9 cellular contexts compared by ENCODE assay signal in the genomic region with DNA sequence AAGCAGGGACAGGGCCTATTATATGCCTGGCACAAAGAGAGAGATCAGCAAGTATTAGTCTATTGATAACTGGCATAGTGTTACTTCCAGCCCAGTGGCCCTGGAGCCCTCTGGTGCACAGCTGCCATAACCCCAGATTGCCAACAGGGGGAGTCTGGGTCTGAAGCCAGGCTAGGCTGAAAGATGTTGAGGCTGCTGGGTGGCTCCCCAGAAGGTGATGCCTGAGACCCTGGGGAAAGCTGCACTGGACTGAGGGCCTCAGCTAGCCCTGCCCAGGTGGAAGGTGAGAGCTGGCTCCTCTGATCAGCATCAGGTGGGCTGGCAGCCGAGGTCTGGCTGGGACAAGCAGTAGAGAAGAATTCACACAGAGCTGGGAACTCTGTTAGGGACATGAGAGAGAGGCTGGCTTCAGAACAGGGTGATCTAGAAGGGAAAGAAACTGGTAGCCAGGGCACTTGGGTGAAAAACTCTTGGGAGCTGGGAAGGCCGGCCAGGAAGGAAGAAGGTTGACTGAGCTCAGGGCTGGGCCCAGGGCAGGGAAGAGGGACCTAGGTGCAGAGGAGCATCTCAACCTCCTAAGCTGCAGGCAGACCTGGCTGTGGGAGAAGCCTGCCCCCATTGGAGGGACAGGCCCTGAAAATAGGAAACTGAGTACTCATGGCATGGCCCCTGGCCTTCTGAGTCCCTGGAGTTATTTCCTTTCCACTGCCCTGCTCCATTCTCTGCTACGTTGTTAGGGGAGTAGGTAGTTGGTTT. TPM values are rescaled to one million over a fixed set of nuclear protein-coding genes. Genes with fewer than 3 reads are reported as not detected.
DNase-seq lines count a peak whose midpoint lies in the region; ATAC-seq and TF ChIP-seq lines count a peak whose summit lies in the region.
"Had no signal": no experiment of that assay in that cellular context is flagged by ENCODE, and none has a peak within 500 bp of the region (broad histone marks: within the 10 kb centered on the region; RNA-seq: fewer than 3 reads in every experiment).

No MANE protein-coding gene starts in this region.

- H3K36me3 Mint-ChIP-seq in Caco-2 (ENCODE audit: insufficient read depth, unreplicated experiment), result no peaks in the 10 kb centered on the region
- peaks cover 4% of the 10 kb centered on the region for H3K36me3 Mint-ChIP-seq in activated naive CD8-positive, alpha-beta T cell treated with anti-CD3 and anti-CD28 coated beads, Interleukin-2, amount 50 U/mL, for 24 hours (ENCODE audit: low read depth)

- BruUV-seq in Caco-2 (replicated peaks; lab: Mats Ljungman, UMichigan), result no TSS peak

- H3K36me3 ChIP-seq in Caco-2 (ENCODE audit: control insufficient read depth, insufficient read depth, low read length) (no peaks in the 10 kb centered on the region), left lung (no peaks in the 10 kb centered on the region), gastrocnemius medialis (no peaks in the 10 kb centered on the region)

- intact Hi-C loops in Caco-2 (cut with micrococcal nuclease; ENCODE audit: unreplicated experiment) (loop anchor here (10.0 kb wide), 1 partner anchor 121 kb away; no protein-coding TSS in a partner anchor), left lung (cut with DNase I) (no loop called here), gastrocnemius medialis (cut with DNase I; ENCODE audit: low total_unique reads) (loop anchor here (5.0 kb wide), 1 partner anchor 72 kb away; no protein-coding TSS in a partner anchor)

- CTCF ChIA-PET in Caco-2 (lab: Charles Lee), result interaction anchor here (0.6 kb wide), 1 partner anchor 55 kb away, joined by 3 read pairs; no protein-coding TSS in a partner anchor

- DNase-seq in Caco-2 (peak in 1 of 2 experiments; percentile 58), T-helper 1 cell (peak in 4 of 5 donors; percentile 28 to 74 (median 38)), left lung (peak in 1 of 2 donors; percentile 41), gastrocnemius medialis (no peak)
- peak; percentile 82 for DNase-seq in activated naive CD8-positive, alpha-beta T cell treated with anti-CD3 and anti-CD28 coated beads, Interleukin-2, amount 50 U/mL, for 24 hours
- peak; percentile 41 to 48 for DNase-seq in stimulated activated CD8-positive, alpha-beta memory T cell treated with anti-CD3 and anti-CD28 coated beads, Interleukin-7, amount 100 ng/mL, for 1 hour (ENCODE audit: low read depth in 2 of 2)

- no peaks in the 10 kb centered on the region for H3K27me3 Mint-ChIP-seq in Caco-2 (ENCODE audit: insufficient read depth, unreplicated experiment)
- peaks cover 8% of the 10 kb centered on the region for H3K27me3 Mint-ChIP-seq in activated naive CD8-positive, alpha-beta T cell treated with anti-CD3 and anti-CD28 coated beads, Interleukin-2, amount 50 U/mL, for 24 hours

- ATAC-seq in GM19395 (IDR thresholded peaks at IDR 0.05; ENCODE audit: unreplicated experiment) (peak; percentile 85), HG03442 (IDR thresholded peaks at IDR 0.05; ENCODE audit: unreplicated experiment) (peak; percentile 92), left lung (peak; percentile 86), gastrocnemius medialis (no peak)
- ATAC-seq in activated naive CD8-positive, alpha-beta T cell treated with anti-CD3 and anti-CD28 coated beads, Interleukin-2, amount 50 U/mL, for 24 hours, result peak; percentile 73

- no peak overlapping the region for H3K27ac Mint-ChIP-seq in Caco-2 (ENCODE audit: unreplicated experiment)
- H3K27ac Mint-ChIP-seq in activated naive CD8-positive, alpha-beta T cell treated with anti-CD3 and anti-CD28 coated beads, Interleukin-2, amount 50 U/mL, for 24 hours, result peak overlapping the region; percentile 86

- in situ Hi-C loops in gastrocnemius medialis (cut with MboI; ENCODE audit: low sequenced_read_pairs in 4 of 4), result no loop called here

- POLR2A ChIA-PET in Caco-2 (lab: Charles Lee), result no interaction called here

- no peaks in the 10 kb centered on the region for H3K4me1 Mint-ChIP-seq in Caco-2 (ENCODE audit: low read depth, unreplicated experiment)
- H3K4me1 Mint-ChIP-seq in activated naive CD8-positive, alpha-beta T cell treated with anti-CD3 and anti-CD28 coated beads, Interleukin-2, amount 50 U/mL, for 24 hours, result peaks cover 54% of the 10 kb centered on the region

- peak; percentile 53 to 79 for TF ChIP-seq CTCF in Caco-2 (IDR thresholded peaks at IDR 0.05; ENCODE audit: insufficient read depth in 1 of 2, low read depth in 1 of 2, low read length in 1 of 2, severe bottlenecking in 1 of 2, unreplicated experiment in 1 of 2)
- TF ChIP-seq CTCF in left lung (IDR thresholded peaks at IDR 0.05), result peak; percentile 52 to 79
- TF ChIP-seq CTCF in gastrocnemius medialis (IDR thresholded peaks at IDR 0.05 in 4 of 5, conservative IDR thresholded peaks at IDR 0.05 in 1 of 5), result peak in 2 of 5 experiments; percentile 39 to 47

- no peaks in the 10 kb centered on the region for H3K9me3 ChIP-seq in Caco-2
- no peaks in the 10 kb centered on the region for H3K9me3 ChIP-seq in left lung
- no peaks in the 10 kb centered on the region for H3K9me3 ChIP-seq in gastrocnemius medialis

- H3K4me3 Mint-ChIP-seq in Caco-2 (ENCODE audit: unreplicated experiment), result no peak overlapping the region
- H3K4me3 Mint-ChIP-seq in activated naive CD8-positive, alpha-beta T cell treated with anti-CD3 and anti-CD28 coated beads, Interleukin-2, amount 50 U/mL, for 24 hours, result peak overlapping the region; percentile 81

- H3K9me3 Mint-ChIP-seq in Caco-2 (ENCODE audit: unreplicated experiment), result no peaks in the 10 kb centered on the region
- H3K9me3 Mint-ChIP-seq in activated naive CD8-positive, alpha-beta T cell treated with anti-CD3 and anti-CD28 coated beads, Interleukin-2, amount 50 U/mL, for 24 hours, result no peaks in the 10 kb centered on the region

- H3K27me3 ChIP-seq in Caco-2 (replicated peaks; ENCODE audit: control insufficient read depth, insufficient read depth, low read length) (no peaks in the 10 kb centered on the region), left lung (no peaks in the 10 kb centered on the region), gastrocnemius medialis (no peaks in the 10 kb centered on the region)

- no peak overlapping the region for H3K4me3 ChIP-seq in Caco-2 (ENCODE audit: low read depth, low read length)
- H3K4me3 ChIP-seq in left lung, result no peak overlapping the region
- no peak overlapping the region for H3K4me3 ChIP-seq in gastrocnemius medialis

- H3K4me1 ChIP-seq in Caco-2, result no peaks in the 10 kb centered on the region
- H3K4me1 ChIP-seq in left lung, result peaks cover 0 to 21% of the 10 kb centered on the region in 2 donors
- H3K4me1 ChIP-seq in gastrocnemius medialis, result no peaks in the 10 kb centered on the region

- no peak for TF ChIP-seq POLR2A in gastrocnemius medialis (IDR thresholded peaks at IDR 0.05)

- H3K27ac ChIP-seq in left lung (no peak overlapping the region), gastrocnemius medialis (no peak overlapping the region)

RNA-seq across cellular contexts. Expression of a gene that starts 3.9 kb away (rescaled TPM):
- total RNA-seq in Caco-2 (2022) (not detected in 2 replicates), left lung (1 to 10 TPM; 2.2 to 5.5 TPM), gastrocnemius medialis (not detected)
- total RNA-seq: temporal lobe had no signal

RNA-seq across cellular contexts. Expression of a gene that starts 28.4 kb away (rescaled TPM):
- total RNA-seq in Caco-2 (2022) (not detected in 2 replicates), left lung (1 to 10 TPM; 7.4 to 8.2 TPM), gastrocnemius medialis (under 1 TPM in 1 of 4 donors, not detected in 3; 0.62 TPM)
- total RNA-seq: temporal lobe had no signal

RNA-seq across cellular contexts. Expression of a gene that starts 29.6 kb away (rescaled TPM):
- total RNA-seq in Caco-2 (2022), result not detected in 2 replicates
- total RNA-seq in left lung, result 1 to 10 TPM; 1.9 to 5.1 TPM
- total RNA-seq in gastrocnemius medialis, result 1 to 10 TPM in 1 of 4 donors, under 1 TPM in 1, not detected in 2; 0.72 to 1.3 TPM

Comparison
In these comparisons a context has a peak if more than half of its experiments do, and no peak if none do; other contexts are left out.
1. DNase-seq: peak in T-helper 1 cell (4 of 5), activated naive CD8-positive, alpha-beta T cell treated with anti-CD3 and anti-CD28 coated beads, Interleukin-2, amount 50 U/mL, for 24 hours (single experiment) and stimulated activated CD8-positive, alpha-beta memory T cell treated with anti-CD3 and anti-CD28 coated beads, Interleukin-7, amount 100 ng/mL, for 1 hour (2 of 2); none in gastrocnemius medialis (0 of 2).
2. ATAC-seq: peak in GM19395 (single experiment), HG03442 (single experiment), activated naive CD8-positive, alpha-beta T cell treated with anti-CD3 and anti-CD28 coated beads, Interleukin-2, amount 50 U/mL, for 24 hours (single experiment) and left lung (single experiment); none in gastrocnemius medialis (0 of 2).
3. intact Hi-C loops: an anchor here in Caco-2 (10.0 kb wide) and gastrocnemius medialis (5.0 kb wide); none called in left lung.